Comparison of ENCODE assay signal across 1 cellular context in the genomic region with DNA sequence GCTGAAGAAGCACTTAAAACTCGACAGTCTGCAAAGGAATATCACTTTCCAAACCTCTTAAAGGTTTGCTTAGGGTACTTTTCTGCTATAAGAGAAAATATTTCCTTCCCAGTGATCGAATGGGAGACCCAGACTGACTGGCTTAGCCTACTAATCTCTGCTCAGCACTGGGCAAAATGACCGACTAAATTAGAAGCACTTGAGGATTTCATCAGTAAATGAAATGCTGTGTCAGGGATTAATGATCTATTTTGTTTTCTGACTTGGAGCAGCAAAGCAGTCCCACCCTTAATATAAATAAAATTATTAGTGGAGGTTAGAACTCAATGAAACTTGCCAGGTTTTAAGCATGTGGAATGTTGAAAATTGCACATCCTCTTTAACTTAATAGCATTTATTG.
TF ChIP-seq lines count a peak whose summit lies in the region.

No MANE protein-coding gene starts in this region.

TF ChIP-seq in HepG2, 621 proteins besides CTCF, POLR2A, EP300 and RAD21 (continued from another document):
- TF ChIP-seq ZNF276 (CRISPR knock-in tag; IDR thresholded peaks at IDR 0.05; ENCODE audit: low read depth) (no peak), NFRKB (IDR thresholded peaks at IDR 0.05) (no peak), ZMYM2 (CRISPR knock-in tag; IDR thresholded peaks at IDR 0.05) (no peak), ZNF430 (CRISPR knock-in tag; IDR thresholded peaks at IDR 0.05) (no peak), RNF2 (conservative IDR thresholded peaks at IDR 0.05; ENCODE audit: low read depth) (no peak)
